Comparison of ENCODE assay signal across 21 cellular contexts in genomic region chr4:146442801-146443200, GRCh38.
DNase-seq lines count a peak whose midpoint lies in the region; ATAC-seq, FAIRE-seq and TF ChIP-seq lines count a peak whose summit lies in the region.
"Had no signal": no experiment of that assay in that cellular context is flagged by ENCODE, and none has a peak within 500 bp of the region (broad histone marks: within the 10 kb centered on the region; RNA-seq: fewer than 3 reads in every experiment).

No MANE protein-coding gene starts in this region.

- peak overlapping the region; percentile 78 for H2BK5ac ChIP-seq in IMR-90 (ENCODE audit: low read depth, low read length, poor library complexity, severe bottlenecking)

- H3K27me3 ChIP-seq in IMR-90 (ENCODE audit: control insufficient read depth, insufficient read depth, low read length) (no peaks in the 10 kb centered on the region), mammary epithelial cell (ENCODE audit: insufficient read depth, low read length) (no peaks in the 10 kb centered on the region), keratinocyte (ENCODE audit: control insufficient read depth, extremely low read depth, insufficient read depth, low read length) (no peaks in the 10 kb centered on the region), right lobe of liver (no peaks in the 10 kb centered on the region), stomach (no peaks in the 10 kb centered on the region)
- H3K27me3 ChIP-seq: body of pancreas, right atrium auricular region had no signal

- no peak overlapping the region for H2BK15ac ChIP-seq in IMR-90 (ENCODE audit: low read depth, low read length)

- peak; percentile 21 for DNase-seq in AG09309 (ENCODE audit: low read depth)
- peak; percentile 75 for DNase-seq in IMR-90
- peak; percentile 26 for DNase-seq in mammary epithelial cell
- DNase-seq in keratinocyte (ENCODE audit: low read depth, low spot score): peak; percentile 5
- no peak for DNase-seq in right lobe of liver
- no peak for DNase-seq in stomach
- DNase-seq in WTC11 (ENCODE audit: low spot score): no peak
- DNase-seq in activated CD8-positive, alpha-beta memory T cell treated with anti-CD3 and anti-CD28 coated beads for 24 hours: no peak
- DNase-seq: activated gamma-delta T cell; AML-193; body of pancreas; Calu3; effector CD8-positive, alpha-beta T cell; immature natural killer cell; NCI-H1105; NCI-H446 treated with DMSO at 0.1 percent for 48 hours; stimulated activated CD4-positive, alpha-beta T cell treated with anti-CD3 and anti-CD28 coated beads, Interleukin-2, amount 100 ng/mL, for 48 hours; stimulated activated CD8-positive, alpha-beta memory T cell treated with anti-CD3 and anti-CD28 coated beads, Interleukin-4, amount 100 ng/mL, for 48 hours; WERI-Rb-1 had no signal

- no peak overlapping the region for H3K18ac ChIP-seq in IMR-90 (ENCODE audit: low read depth, low read length)

- no peak overlapping the region for H4K5ac ChIP-seq in IMR-90 (ENCODE audit: low read depth, low read length)

- no peak overlapping the region for H3K9ac ChIP-seq in IMR-90 (ENCODE audit: low read depth, low read length)
- no peak overlapping the region for H3K9ac ChIP-seq in mammary epithelial cell (ENCODE audit: insufficient read depth, low read length)
- H3K9ac ChIP-seq in keratinocyte (ENCODE audit: control insufficient read depth, extremely low read depth, insufficient read depth, low read length): no peak overlapping the region

- H4K20me1 ChIP-seq in IMR-90 (ENCODE audit: insufficient read depth, low read length) (no peaks in the 10 kb centered on the region), mammary epithelial cell (ENCODE audit: insufficient read depth, low read length) (no peaks in the 10 kb centered on the region), keratinocyte (ENCODE audit: control insufficient read depth, extremely low read depth, insufficient read depth, low read length) (no peaks in the 10 kb centered on the region)

- peak; percentile 32 for FAIRE-seq in keratinocyte (lab: Jason Lieb, UNC)

- H3K36me3 ChIP-seq in IMR-90 (ENCODE audit: control insufficient read depth, insufficient read depth, low read length) (peaks cover 3% of the 10 kb centered on the region; the same call in 1 of the 2 replicates), mammary epithelial cell (ENCODE audit: insufficient read depth, low read length) (no peaks in the 10 kb centered on the region), keratinocyte (ENCODE audit: control insufficient read depth in 2 of 2, extremely low read depth in 1 of 2, insufficient read depth in 2 of 2, low read length in 2 of 2) (peaks cover 0 to 1% of the 10 kb centered on the region in 2 experiments), right lobe of liver (no peaks in the 10 kb centered on the region), stomach (peaks cover 0 to 9% (median 5%) of the 10 kb centered on the region in 4 donors)
- H3K36me3 ChIP-seq: right atrium auricular region, WERI-Rb-1 had no signal

- no peak overlapping the region for H3K4me3 ChIP-seq in AG09309 (ENCODE audit: control insufficient read depth, low read depth, low read length)
- no peak overlapping the region for H3K4me3 ChIP-seq in IMR-90 (ENCODE audit: insufficient read depth, low read depth, low read length)
- H3K4me3 ChIP-seq in mammary epithelial cell (replicated peaks in 1 of 3; ENCODE audit: insufficient read depth in 1 of 3, low read depth in 2 of 3, low read length in 3 of 3): no peak overlapping the region
- H3K4me3 ChIP-seq in keratinocyte (ENCODE audit: control insufficient read depth in 2 of 3, extremely low read depth in 1 of 3, insufficient read depth in 2 of 3, low read depth in 1 of 3, low read length in 3 of 3): no peak overlapping the region
- no peak overlapping the region for H3K4me3 ChIP-seq in right lobe of liver
- no peak overlapping the region for H3K4me3 ChIP-seq in stomach
- H3K4me3 ChIP-seq: body of pancreas, right atrium auricular region had no signal

- H3K4me3 Mint-ChIP-seq in WTC11: no peak overlapping the region
- H3K4me3 Mint-ChIP-seq: immature natural killer cell, memory B cell had no signal

- TF ChIP-seq EP300 in stomach (IDR thresholded peaks at IDR 0.05): no peak

- no peak overlapping the region for H3K23ac ChIP-seq in IMR-90 (ENCODE audit: low read depth, low read length)

- H3K27me3 Mint-ChIP-seq in WTC11 (ENCODE audit: low read depth): no peaks in the 10 kb centered on the region
- H3K27me3 Mint-ChIP-seq: memory B cell had no signal

- H3K27ac Mint-ChIP-seq in WTC11: no peak overlapping the region
- H3K27ac Mint-ChIP-seq: immature natural killer cell, memory B cell had no signal

- H3K56ac ChIP-seq in IMR-90 (ENCODE audit: extremely low read depth, insufficient read depth, low read length): no peak overlapping the region

- H3K9me3 ChIP-seq in IMR-90 (ENCODE audit: control insufficient read depth, insufficient read depth, low read length): no peaks in the 10 kb centered on the region
- H3K9me3 ChIP-seq in mammary epithelial cell (replicated peaks; ENCODE audit: insufficient read depth, low read length): no peaks in the 10 kb centered on the region
- no peaks in the 10 kb centered on the region for H3K9me3 ChIP-seq in keratinocyte (ENCODE audit: control insufficient read depth, low read depth, low read length)
- no peaks in the 10 kb centered on the region for H3K9me3 ChIP-seq in right lobe of liver
- H3K9me3 ChIP-seq in stomach: no peaks in the 10 kb centered on the region
- H3K9me3 ChIP-seq: body of pancreas, right atrium auricular region had no signal

- H3K79me1 ChIP-seq in IMR-90 (ENCODE audit: low read depth in 1 of 2, low read length in 2 of 2): peaks cover 0 to 6% of the 10 kb centered on the region in 2 experiments; a peak in 2 of 4 replicates

- ATAC-seq in IMR-90 (ENCODE audit: low read depth): peak; percentile 92
- no peak for ATAC-seq in right lobe of liver
- no peak for ATAC-seq in WTC11
- ATAC-seq: body of pancreas had no signal

- H4K8ac ChIP-seq in IMR-90 (ENCODE audit: low read depth in 2 of 2, low read length in 2 of 2): no peak overlapping the region; a peak in 1 of 4 replicates

- H3K4me2 ChIP-seq in IMR-90 (ENCODE audit: low read depth, low read length) (0 out of 2 replicates have a peak overlapping the region, but pooled peaks have one; percentile 25), mammary epithelial cell (ENCODE audit: insufficient read depth, low read depth, low read length) (no peak overlapping the region), keratinocyte (ENCODE audit: control insufficient read depth, extremely low read depth, insufficient read depth, low read depth, low read length) (no peak overlapping the region)

- in situ Hi-C loops in IMR-90 (cut with MboI; ENCODE audit: low sequenced_read_pairs): no loop called here
- in situ Hi-C loops in mammary epithelial cell (cut with MboI; ENCODE audit: low sequenced_read_pairs in 2 of 2): no loop called here

- peaks cover 2% of the 10 kb centered on the region for H3K4me1 ChIP-seq in IMR-90 (ENCODE audit: control insufficient read depth, insufficient read depth, low read length)
- peaks cover 4% of the 10 kb centered on the region for H3K4me1 ChIP-seq in mammary epithelial cell (ENCODE audit: insufficient read depth, low read length)
- H3K4me1 ChIP-seq in keratinocyte (ENCODE audit: control insufficient read depth, extremely low read depth, insufficient read depth, low read length): peaks cover 4% of the 10 kb centered on the region
- H3K4me1 ChIP-seq in right lobe of liver: no peaks in the 10 kb centered on the region
- H3K4me1 ChIP-seq in stomach: peaks cover 0 to 20% (median 3%) of the 10 kb centered on the region in 4 donors
- H3K4me1 ChIP-seq: body of pancreas had no signal

- peaks cover 18% of the 10 kb centered on the region for H3K4me1 Mint-ChIP-seq in WTC11
- H3K4me1 Mint-ChIP-seq: immature natural killer cell, memory B cell had no signal

- CTCF ChIA-PET in IMR-90 (lab: Yijun Ruan, JAX): interaction anchor here (1.1 kb wide), 1 partner anchor 10 kb away, joined by 3 read pairs; no protein-coding TSS in a partner anchor
- CTCF ChIA-PET in mammary epithelial cell (lab: Charles Lee; ENCODE audit: low non-redundant PET): no interaction called here
- CTCF ChIA-PET in WTC11 (lab: Charles Lee): interaction anchor here (0.6 kb wide), 1 partner anchor 1541 kb away, joined by 3 read pairs; no protein-coding TSS in a partner anchor

- no peak overlapping the region for H3K27ac ChIP-seq in IMR-90 (ENCODE audit: insufficient read depth, low read length)
- no peak overlapping the region for H3K27ac ChIP-seq in mammary epithelial cell (ENCODE audit: insufficient read depth, low read depth, low read length)
- H3K27ac ChIP-seq in keratinocyte (ENCODE audit: control insufficient read depth, insufficient read depth, low read length): no peak overlapping the region
- H3K27ac ChIP-seq in right lobe of liver: no peak overlapping the region
- no peak overlapping the region for H3K27ac ChIP-seq in stomach
- H3K27ac ChIP-seq: body of pancreas, right atrium auricular region, WERI-Rb-1 had no signal

- no peak overlapping the region for H2BK20ac ChIP-seq in IMR-90 (ENCODE audit: low read depth, low read length)

- no CpG with 5 or more reads among the region's 1 CpG for WGBS in IMR-90 (ENCODE audit: extremely low coverage in 2 of 2, insufficient read length in 1 of 2), 2 experiments
- WGBS in mammary epithelial cell (ENCODE audit: low coverage, missing lambda C conversion rate): 77% methylated on average over 1 of the region's 1 CpG
- 93% methylated on average over 1 of the region's 1 CpG for WGBS in right lobe of liver (ENCODE audit: insufficient coverage, low coverage, low lambda C conversion rate, missing lambda C conversion rate)
- WGBS in stomach, 5 donors: 67 to 88% (median 80%) methylated on average over 1 of the region's 1 CpG

- H3K9me3 Mint-ChIP-seq in WTC11: no peaks in the 10 kb centered on the region
- H3K9me3 Mint-ChIP-seq: immature natural killer cell, memory B cell had no signal

- H3K9me1 ChIP-seq in IMR-90 (ENCODE audit: insufficient read depth, low read length): no peaks in the 10 kb centered on the region; the same call in 1 of the 2 replicates
- H3K9me1 ChIP-seq in keratinocyte (ENCODE audit: control insufficient read depth, extremely low read depth, insufficient read depth, low read length): no peaks in the 10 kb centered on the region

- intact Hi-C loops in IMR-90 (cut with micrococcal nuclease): no loop called here
- intact Hi-C loops in mammary epithelial cell (cut with micrococcal nuclease): no loop called here
- intact Hi-C loops in right lobe of liver (cut with DNase I): no loop called here
- intact Hi-C loops in stomach (cut with DNase I; ENCODE audit: low total_unique reads): no loop called here

- POLR2A ChIA-PET in IMR-90 (lab: Charles Lee; ENCODE audit: unreplicated experiment): interaction anchor here (0.6 kb wide), 1 partner anchor 46 kb away, joined by 4 read pairs; no protein-coding TSS in a partner anchor
- POLR2A ChIA-PET in WTC11 (lab: Charles Lee): interaction anchor here (0.6 kb wide), 1 partner anchor 54 kb away, joined by 3 read pairs; no protein-coding TSS in a partner anchor

- no peaks in the 10 kb centered on the region for H3K36me3 Mint-ChIP-seq in WTC11

- no peak overlapping the region for H2AFZ ChIP-seq in IMR-90 (replicated peaks; ENCODE audit: low read length, poor library complexity)
- no peak overlapping the region for H2AFZ ChIP-seq in mammary epithelial cell (ENCODE audit: low read depth, low read length)
- no peak overlapping the region for H2AFZ ChIP-seq in keratinocyte (ENCODE audit: control insufficient read depth, low read length)

- no peak for TF ChIP-seq CTCF in AG09309 (IDR thresholded peaks at IDR 0.05; ENCODE audit: control insufficient read depth, insufficient read depth, low read depth, low read length, missing control alignments)
- TF ChIP-seq CTCF in IMR-90 (conservative IDR thresholded peaks at IDR 0.05; ENCODE audit: low read depth, low read length): no peak
- TF ChIP-seq CTCF in mammary epithelial cell (conservative IDR thresholded peaks at IDR 0.05 in 1 of 2, IDR thresholded peaks at IDR 0.05 in 1 of 2; ENCODE audit: extremely low read depth in 1 of 2, insufficient read depth in 1 of 2, low read depth in 1 of 2, low read length in 2 of 2): no peak
- TF ChIP-seq CTCF in keratinocyte (optimal IDR thresholded peaks at IDR 0.05 in 1 of 3, IDR thresholded peaks at IDR 0.05 in 1 of 3, conservative IDR thresholded peaks at IDR 0.05 in 1 of 3; ENCODE audit: extremely low read depth in 1 of 3, insufficient read depth in 2 of 3, low read length in 3 of 3): no peak
- no peak for TF ChIP-seq CTCF in right lobe of liver (IDR thresholded peaks at IDR 0.05)
- TF ChIP-seq CTCF in stomach (IDR thresholded peaks at IDR 0.05): no peak
- no peak for TF ChIP-seq CTCF in WTC11 (IDR thresholded peaks at IDR 0.05)

- H2AK5ac ChIP-seq in IMR-90 (ENCODE audit: low read depth, low read length): no peak overlapping the region

- no peak overlapping the region for H3K14ac ChIP-seq in IMR-90 (replicated peaks; ENCODE audit: low read depth, low read length)

- BruUV-seq in IMR-90 (replicated peaks; lab: Mats Ljungman, UMichigan) (no TSS peak), mammary epithelial cell (replicated peaks; lab: Mats Ljungman, UMichigan) (no TSS peak)

- no peak overlapping the region for H2AK9ac ChIP-seq in IMR-90 (replicated peaks; ENCODE audit: low read depth, low read length, poor library complexity)

- no peak overlapping the region for H3K4ac ChIP-seq in IMR-90 (ENCODE audit: low read depth, low read length)

- no peak for TF ChIP-seq RAD21 in IMR-90 (IDR thresholded peaks at IDR 0.05; ENCODE audit: low read length)

- TF ChIP-seq POLR2A in IMR-90 (IDR thresholded peaks at IDR 0.05; ENCODE audit: low read depth, low read length) (no peak), right lobe of liver (IDR thresholded peaks at IDR 0.05) (no peak), stomach (IDR thresholded peaks at IDR 0.05) (no peak)

- H3K79me2 ChIP-seq in mammary epithelial cell (ENCODE audit: insufficient read depth, low read length) (no peaks in the 10 kb centered on the region), keratinocyte (ENCODE audit: control insufficient read depth, insufficient read depth, low read length) (no peaks in the 10 kb centered on the region)

- dilution Hi-C loops in IMR-90 (cut with HindIII; ENCODE audit: low sequenced_read_pairs, unreplicated experiment) (no loop called here), mammary epithelial cell (cut with HindIII; ENCODE audit: low sequenced_read_pairs) (no loop called here), keratinocyte (cut with MboI; ENCODE audit: extremely low pct_ligation_motif_present, low sequenced_read_pairs) (no loop called here)

- H2BK120ac ChIP-seq in IMR-90 (ENCODE audit: low read depth, low read length): no peak overlapping the region

- H4K91ac ChIP-seq in IMR-90 (ENCODE audit: insufficient read depth, low read depth, low read length): no peak overlapping the region

Comparison
In these comparisons a context has a peak if more than half of its experiments do, and no peak if none do; other contexts are left out.
1. DNase-seq: peak in AG09309 (single experiment), IMR-90 (single experiment), mammary epithelial cell (single experiment) and keratinocyte (single experiment); none in right lobe of liver (0 of 3), stomach (single experiment), WTC11 (single experiment) and activated CD8-positive, alpha-beta memory T cell treated with anti-CD3 and anti-CD28 coated beads for 24 hours (single experiment).